ENCODE assay signal across 8 cellular contexts in genomic region chr16:30901201-30902069, GRCh38. TPM values are rescaled to one million over a fixed set of nuclear protein-coding genes. Genes with fewer than 3 reads are reported as not detected.
DNase-seq lines count a peak whose midpoint lies in the region; ATAC-seq and TF ChIP-seq lines count a peak whose summit lies in the region.

No MANE protein-coding gene starts in this region.

- H3K27me3 Mint-ChIP-seq in activated CD4-positive, alpha-beta T cell treated with anti-CD3 and anti-CD28 coated beads for 36 hours = no peaks in the 10 kb centered on the region
- no peaks in the 10 kb centered on the region for H3K27me3 Mint-ChIP-seq in activated CD8-positive, alpha-beta T cell treated with anti-CD3 and anti-CD28 coated beads for 36 hours
- H3K27me3 Mint-ChIP-seq in immature natural killer cell (ENCODE audit: low read depth in 3 of 3) = peaks cover 4 to 9% (median 6%) of the 10 kb centered on the region in 3 donors

- POLR2A ChIA-PET in activated CD4-positive, alpha-beta T cell treated with anti-CD3 and anti-CD28 coated beads for 36 hours (lab: Charles Lee) = interaction anchor here (0.6 to 1.4 kb wide), 3 partner anchors 8 to 25 kb away, joined by 5 to 7 read pairs (median 6); partner anchors contain the start of gene BCL7C
- POLR2A ChIA-PET in activated CD8-positive, alpha-beta T cell treated with anti-CD3 and anti-CD28 coated beads for 36 hours (lab: Charles Lee) = interaction anchor here (0.6 to 3.3 kb wide), 13 partner anchors 8 to 296 kb away, joined by 3 to 33 read pairs (median 3); partner anchors contain the start of genes BCL7C and PHKG2

- peak overlapping the region; percentile 62 for H3K4me3 Mint-ChIP-seq in activated CD4-positive, alpha-beta T cell treated with anti-CD3 and anti-CD28 coated beads for 36 hours
- H3K4me3 Mint-ChIP-seq in activated CD8-positive, alpha-beta T cell treated with anti-CD3 and anti-CD28 coated beads for 36 hours = peak overlapping the region; percentile 70
- peak overlapping the region; percentile 71 to 80 (median 75) for H3K4me3 Mint-ChIP-seq in immature natural killer cell

- DNase-seq in activated CD4-positive, alpha-beta T cell treated with anti-CD3 and anti-CD28 coated beads for 36 hours = no peak
- no peak for DNase-seq in activated CD4-positive, alpha-beta T cell treated with anti-CD3 and anti-CD28 coated beads for 1 hour
- DNase-seq in activated CD8-positive, alpha-beta T cell treated with anti-CD3 and anti-CD28 coated beads for 36 hours = peak; percentile 27
- no peak for DNase-seq in immature natural killer cell
- DNase-seq in substantia nigra (lab: John Stamatoyannopoulos, UW) = peak in 1 of 49 donors; percentile 49
- DNase-seq in NOMO-1 treated with dmso at 0.1 percent for 144 hours (lab: John Stamatoyannopoulos, UW; ENCODE audit: unreplicated experiment) = no peak
- DNase-seq in mesenteric fat pad (ENCODE audit: low spot score) = no peak

- peaks cover 3% of the 10 kb centered on the region for H3K9me3 Mint-ChIP-seq in activated CD4-positive, alpha-beta T cell treated with anti-CD3 and anti-CD28 coated beads for 36 hours (ENCODE audit: low read depth)
- peaks cover 3% of the 10 kb centered on the region for H3K9me3 Mint-ChIP-seq in activated CD8-positive, alpha-beta T cell treated with anti-CD3 and anti-CD28 coated beads for 36 hours
- H3K9me3 Mint-ChIP-seq in immature natural killer cell = no peaks in the 10 kb centered on the region

- H3K27ac ChIP-seq in substantia nigra (ENCODE audit: low read depth, low read length, poor library complexity, severe bottlenecking) = peak overlapping the region; percentile 89

- no peak for ATAC-seq in activated CD4-positive, alpha-beta T cell treated with anti-CD3 and anti-CD28 coated beads for 36 hours
- ATAC-seq in activated CD8-positive, alpha-beta T cell treated with anti-CD3 and anti-CD28 coated beads for 36 hours = no peak
- no peak for ATAC-seq in HG03135 (IDR thresholded peaks at IDR 0.05; ENCODE audit: unreplicated experiment)

- CTCF ChIA-PET in activated CD4-positive, alpha-beta T cell treated with anti-CD3 and anti-CD28 coated beads for 36 hours (lab: Charles Lee) = interaction anchor here (0.6 to 5.2 kb wide), 27 partner anchors 9 to 293 kb away, joined by 3 to 85 read pairs (median 3); partner anchors contain the start of gene BCL7C
- CTCF ChIA-PET in activated CD8-positive, alpha-beta T cell treated with anti-CD3 and anti-CD28 coated beads for 36 hours (lab: Charles Lee) = interaction anchor here (0.9 to 4.4 kb wide), 31 partner anchors 9 to 207 kb away, joined by 3 to 120 read pairs (median 6); partner anchors contain the start of gene BCL7C

- peaks cover 33% of the 10 kb centered on the region for H3K4me1 Mint-ChIP-seq in activated CD4-positive, alpha-beta T cell treated with anti-CD3 and anti-CD28 coated beads for 36 hours
- H3K4me1 Mint-ChIP-seq in activated CD8-positive, alpha-beta T cell treated with anti-CD3 and anti-CD28 coated beads for 36 hours (ENCODE audit: low read depth) = peaks cover 29% of the 10 kb centered on the region
- peaks cover 43% of the 10 kb centered on the region in 2 donors for H3K4me1 Mint-ChIP-seq in immature natural killer cell

- intact Hi-C loops in activated CD4-positive, alpha-beta T cell treated with anti-CD3 and anti-CD28 coated beads for 36 hours (cut with DNase I, micrococcal nuclease) = loop anchor here (1.0 to 5.0 kb wide), 2 partner anchors 57 to 59 kb away; no protein-coding TSS in a partner anchor
- intact Hi-C loops in activated CD8-positive, alpha-beta T cell treated with anti-CD3 and anti-CD28 coated beads for 36 hours (cut with micrococcal nuclease) = no loop called here

- H3K36me3 Mint-ChIP-seq in activated CD4-positive, alpha-beta T cell treated with anti-CD3 and anti-CD28 coated beads for 36 hours (ENCODE audit: low read depth) = no peaks in the 10 kb centered on the region
- H3K36me3 Mint-ChIP-seq in activated CD8-positive, alpha-beta T cell treated with anti-CD3 and anti-CD28 coated beads for 36 hours (ENCODE audit: low read depth) = peaks cover 4% of the 10 kb centered on the region
- H3K36me3 Mint-ChIP-seq in immature natural killer cell = peaks cover 0 to 3% (median 0%) of the 10 kb centered on the region in 3 donors

- peak; percentile 7 for TF ChIP-seq CTCF in activated CD8-positive, alpha-beta T cell treated with anti-CD3 and anti-CD28 coated beads for 36 hours (IDR thresholded peaks at IDR 0.05)

- H3K27ac Mint-ChIP-seq in activated CD4-positive, alpha-beta T cell treated with anti-CD3 and anti-CD28 coated beads for 36 hours = peak overlapping the region; percentile 76
- H3K27ac Mint-ChIP-seq in activated CD8-positive, alpha-beta T cell treated with anti-CD3 and anti-CD28 coated beads for 36 hours = peak overlapping the region; percentile 79
- peak overlapping the region; percentile 55 to 86 (median 81) for H3K27ac Mint-ChIP-seq in immature natural killer cell

RNA-seq across cellular contexts. Expression of gene CTF1, which starts 5.0 kb away (rescaled TPM):
- total RNA-seq in activated CD4-positive, alpha-beta T cell treated with anti-CD3 and anti-CD28 coated beads for 36 hours = under 1 TPM; 0.18 TPM
- under 1 TPM; 0.31 to 0.32 TPM for total RNA-seq in activated CD8-positive, alpha-beta T cell treated with anti-CD3 and anti-CD28 coated beads for 36 hours
- not detected for polyA plus RNA-seq in immature natural killer cell
- total RNA-seq in mesenteric fat pad = 4.9 TPM

RNA-seq across cellular contexts. Expression of gene BCL7C, which starts 7.6 kb away (rescaled TPM):
- 10 to 100 TPM; 19.5 to 20.4 TPM for total RNA-seq in activated CD4-positive, alpha-beta T cell treated with anti-CD3 and anti-CD28 coated beads for 36 hours
- 10 to 100 TPM; 21.8 to 23.6 TPM for total RNA-seq in activated CD8-positive, alpha-beta T cell treated with anti-CD3 and anti-CD28 coated beads for 36 hours
- polyA plus RNA-seq in immature natural killer cell = 10 to 100 TPM; 44.5 to 80.0 (median 60.7) TPM
- 21.3 TPM for total RNA-seq in mesenteric fat pad

RNA-seq across cellular contexts. Expression of gene FBXL19, which starts 21.9 kb away (rescaled TPM):
- total RNA-seq in activated CD4-positive, alpha-beta T cell treated with anti-CD3 and anti-CD28 coated beads for 36 hours = 10 to 100 TPM; 23.7 to 31.4 TPM
- total RNA-seq in activated CD8-positive, alpha-beta T cell treated with anti-CD3 and anti-CD28 coated beads for 36 hours = 10 to 100 TPM; 21.1 to 22.0 TPM
- 1 to 10 TPM in 1 of 3 donors, under 1 TPM in 2; 0.18 to 1.1 (median 0.22) TPM for polyA plus RNA-seq in immature natural killer cell
- total RNA-seq in mesenteric fat pad = 11.4 TPM

RNA-seq across cellular contexts. Expression of gene ORAI3, which starts 47.4 kb away (rescaled TPM):
- 1 to 10 TPM; 6.9 to 7.9 TPM for total RNA-seq in activated CD4-positive, alpha-beta T cell treated with anti-CD3 and anti-CD28 coated beads for 36 hours
- total RNA-seq in activated CD8-positive, alpha-beta T cell treated with anti-CD3 and anti-CD28 coated beads for 36 hours = 10 to 100 TPM in 1 of 2 experiments, 1 to 10 TPM in 1; 7.6 to 10.9 TPM
- polyA plus RNA-seq in immature natural killer cell = 10 to 100 TPM; 31.4 to 50.0 (median 40.3) TPM
- total RNA-seq in mesenteric fat pad = 17.9 TPM

RNA-seq across cellular contexts. Expression of gene SETD1A, which starts 56.1 kb away (rescaled TPM):
- total RNA-seq in activated CD4-positive, alpha-beta T cell treated with anti-CD3 and anti-CD28 coated beads for 36 hours = 10 to 100 TPM; 18.5 to 21.7 TPM
- total RNA-seq in activated CD8-positive, alpha-beta T cell treated with anti-CD3 and anti-CD28 coated beads for 36 hours = 10 to 100 TPM; 18.0 to 19.2 TPM
- polyA plus RNA-seq in immature natural killer cell = 1 to 10 TPM in 2 of 3 donors, not detected in 1; 1.8 to 2.4 TPM
- 18.5 TPM for total RNA-seq in mesenteric fat pad
